12 cellular contexts compared by ENCODE assay signal in the genomic region with DNA sequence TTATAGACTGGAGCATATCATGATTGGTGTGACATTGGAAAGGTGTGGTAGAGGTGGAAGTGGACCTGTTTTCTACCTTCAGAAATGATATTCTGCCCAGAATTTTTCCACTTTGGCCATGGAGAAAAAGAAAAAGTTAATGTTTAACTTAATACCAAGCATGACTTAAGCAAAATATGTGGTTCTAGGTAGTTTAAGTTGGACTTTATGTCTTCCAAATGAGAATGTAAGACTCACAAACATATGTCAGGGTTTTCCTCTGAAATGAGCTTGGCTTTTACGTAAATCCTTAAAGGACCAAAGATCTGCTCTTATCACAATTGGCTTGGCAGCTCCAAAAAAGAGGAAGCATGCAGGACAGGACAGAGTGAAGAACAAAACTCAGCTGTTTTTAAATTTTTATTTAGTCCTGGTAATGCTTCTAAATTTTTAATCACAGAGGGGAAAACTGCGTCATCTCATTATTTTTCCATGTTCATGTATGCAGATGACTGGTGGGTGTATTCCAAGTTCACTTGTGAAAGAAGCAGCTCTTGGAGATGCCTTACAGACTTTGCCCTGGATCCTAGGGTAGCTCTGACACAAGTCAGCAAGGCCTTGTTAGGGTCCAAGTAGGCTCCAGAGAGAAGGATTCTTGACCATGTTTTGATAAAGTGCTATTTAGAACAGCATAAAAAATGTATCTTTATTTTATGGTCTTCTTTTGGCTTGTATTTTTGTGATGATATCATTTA.
DNase-seq lines count a peak whose midpoint lies in the region; ATAC-seq and TF ChIP-seq lines count a peak whose summit lies in the region.
"Had no signal": no experiment of that assay in that cellular context is flagged by ENCODE, and none has a peak within 500 bp of the region (broad histone marks: within the 10 kb centered on the region; RNA-seq: fewer than 3 reads in every experiment).

No MANE protein-coding gene starts in this region.

- no peak for TF ChIP-seq POLR2A in adrenal gland (IDR thresholded peaks at IDR 0.05)

- H2AFZ ChIP-seq in smooth muscle cell (ENCODE audit: low read depth): no peak overlapping the region

- DNase-seq in DMS53 (lab: John Stamatoyannopoulos, UW): peak; percentile 36
- no peak for DNase-seq in adipocyte (ENCODE audit: low read depth)
- no peak for DNase-seq in left lobe of liver (ENCODE audit: low spot score)
- DNase-seq in smooth muscle cell (lab: John Stamatoyannopoulos, UW; ENCODE audit: unreplicated experiment): no peak
- no peak for DNase-seq in inferior parietal cortex (ENCODE audit: extremely low spot score)
- no peak for DNase-seq in adrenal gland
- DNase-seq: immature natural killer cell; NCI-H510A; SHP77; stimulated activated CD8-positive, alpha-beta memory T cell treated with anti-CD3 and anti-CD28 coated beads, Interleukin-4, amount 100 ng/mL, for 48 hours had no signal

- H3K36me3 ChIP-seq in adipocyte (ENCODE audit: control insufficient read depth, insufficient read depth, low read length, severe bottlenecking): no peaks in the 10 kb centered on the region
- no peaks in the 10 kb centered on the region for H3K36me3 ChIP-seq in smooth muscle cell (ENCODE audit: low read depth)
- no peaks in the 10 kb centered on the region for H3K36me3 ChIP-seq in adrenal gland (replicated peaks in 1 of 2)

- H3K27me3 ChIP-seq in adipocyte (replicated peaks; ENCODE audit: control insufficient read depth, insufficient read depth, low read length) (no peaks in the 10 kb centered on the region), smooth muscle cell (ENCODE audit: low read depth) (no peaks in the 10 kb centered on the region), adrenal gland (no peaks in the 10 kb centered on the region)

- TF ChIP-seq CTCF in smooth muscle cell (IDR thresholded peaks at IDR 0.05; ENCODE audit: borderline replicate concordance, insufficient read depth, poor library complexity, severe bottlenecking) (no peak), adrenal gland (IDR thresholded peaks at IDR 0.05) (no peak)

- no peak overlapping the region for H3K4me2 ChIP-seq in smooth muscle cell

- intact Hi-C loops in adrenal gland (cut with DNase I): no loop called here

- WGBS in smooth muscle cell (ENCODE audit: low lambda C conversion rate): 93% methylated on average over 2 of the region's 2 CpGs
- 27 to 56% (median 41%) methylated on average over 2 of the region's 2 CpGs for WGBS in adrenal gland, 4 donors

- H3K4me1 ChIP-seq in adipocyte (ENCODE audit: control insufficient read depth, insufficient read depth, low read length) (peaks cover 25% of the 10 kb centered on the region), smooth muscle cell (ENCODE audit: low read depth) (peaks cover 22% of the 10 kb centered on the region), adrenal gland (replicated peaks in 1 of 2) (peaks cover 0 to 15% of the 10 kb centered on the region in 2 donors)

- no peak overlapping the region for H3K27ac ChIP-seq in smooth muscle cell (ENCODE audit: low read depth)
- peak overlapping the region in 2 of 5 donors; percentile 69 to 75 for H3K27ac ChIP-seq in adrenal gland

- H3K4me3 ChIP-seq in adipocyte (ENCODE audit: low read length) (peak overlapping the region; percentile 86), smooth muscle cell (peak overlapping the region; percentile 42), adrenal gland (peak overlapping the region in 1 of 4 donors; percentile 55)

- no peaks in the 10 kb centered on the region for H3F3A ChIP-seq in smooth muscle cell (ENCODE audit: low read depth)

- H4K20me1 ChIP-seq in smooth muscle cell (ENCODE audit: low read depth): no peaks in the 10 kb centered on the region

- no peaks in the 10 kb centered on the region for H3K79me2 ChIP-seq in smooth muscle cell (ENCODE audit: low read depth)

- H3K9me3 ChIP-seq in adipocyte (ENCODE audit: control insufficient read depth, low read length) (no peaks in the 10 kb centered on the region), smooth muscle cell (replicated peaks; ENCODE audit: low read depth) (no peaks in the 10 kb centered on the region), adrenal gland (replicated peaks in 1 of 3) (no peaks in the 10 kb centered on the region)

- ATAC-seq in left lobe of liver (peak; percentile 65), HG03342 (IDR thresholded peaks at IDR 0.05; ENCODE audit: unreplicated experiment) (no peak), GM18511 (IDR thresholded peaks at IDR 0.05; ENCODE audit: unreplicated experiment) (no peak)

- peak overlapping the region; percentile 91 for H3K9ac ChIP-seq in adipocyte (ENCODE audit: low read length)
- H3K9ac ChIP-seq in smooth muscle cell (ENCODE audit: low read depth): no peak overlapping the region
